In the genomic region with DNA sequence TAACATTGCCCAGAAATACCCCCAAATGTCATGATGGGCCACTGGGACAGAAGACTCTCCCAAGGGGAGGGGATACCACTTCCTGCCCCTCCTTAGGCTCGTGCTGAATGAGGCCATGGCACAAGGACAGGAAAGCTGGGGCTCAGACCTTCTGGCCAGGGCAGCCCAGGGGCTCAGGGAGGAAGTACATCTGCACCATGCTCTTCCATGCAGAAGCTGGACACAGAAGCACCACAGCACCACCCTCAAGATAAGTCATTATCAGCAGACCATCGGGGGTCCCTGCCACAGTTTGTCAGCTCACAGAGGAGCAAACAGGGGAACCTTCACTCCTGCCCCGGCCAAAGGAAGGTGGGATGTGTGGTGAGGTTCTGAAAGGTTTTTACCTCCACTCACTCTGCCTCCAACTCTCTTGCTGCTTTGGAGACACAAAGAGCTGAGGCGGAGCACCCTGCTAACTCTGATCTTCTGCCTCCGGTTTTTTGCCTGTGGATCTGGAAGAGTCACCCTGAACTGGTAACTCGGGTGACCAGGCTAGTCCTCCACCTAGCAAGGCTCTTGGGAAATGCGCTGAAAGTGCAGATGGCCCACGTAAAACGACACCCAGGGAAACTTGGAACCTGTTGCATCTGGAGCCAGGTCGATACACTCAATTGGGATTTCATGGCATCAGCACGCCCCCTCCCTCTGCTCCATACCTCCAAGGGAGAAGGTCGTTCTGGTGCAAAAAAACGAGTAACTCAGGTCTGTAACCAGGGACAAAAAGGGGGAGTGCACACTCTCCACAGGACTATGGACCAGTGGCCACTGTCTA, we compare ENCODE assay signal across 11 cellular contexts. TPM values are rescaled to one million over a fixed set of nuclear protein-coding genes. Genes with fewer than 3 reads are reported as not detected.
DNase-seq lines count a peak whose midpoint lies in the region; ATAC-seq and TF ChIP-seq lines count a peak whose summit lies in the region.
"Had no signal": no experiment of that assay in that cellular context is flagged by ENCODE, and none has a peak within 500 bp of the region (broad histone marks: within the 10 kb centered on the region; RNA-seq: fewer than 3 reads in every experiment).

No MANE protein-coding gene starts in this region.

- H3K4me1 ChIP-seq in smooth muscle cell (ENCODE audit: low read depth) = peaks cover 57% of the 10 kb centered on the region

- H3K27me3 ChIP-seq in smooth muscle cell (ENCODE audit: low read depth) (no peaks in the 10 kb centered on the region), dorsolateral prefrontal cortex (no peaks in the 10 kb centered on the region)

- no peak for TF ChIP-seq CTCF in smooth muscle cell (IDR thresholded peaks at IDR 0.05; ENCODE audit: borderline replicate concordance, insufficient read depth, poor library complexity, severe bottlenecking)
- no peak for TF ChIP-seq CTCF in dorsolateral prefrontal cortex (IDR thresholded peaks at IDR 0.05 in 54 of 56, conservative IDR thresholded peaks at IDR 0.05 in 2 of 56; ENCODE audit: low read depth in 1 of 56, partially characterized antibody in 56 of 56)

- peaks cover 37 to 39% of the 10 kb centered on the region in 2 donors for H3K4me1 Mint-ChIP-seq in effector memory CD8-positive, alpha-beta T cell (ENCODE audit: low read depth in 2 of 2)

- intact Hi-C loops in dorsolateral prefrontal cortex (cut with DNase I) = loop anchor here in 1 of 2 donors (5.0 to 10.0 kb wide), 2 partner anchors 33 to 64 kb away; a partner anchor contains a TSS

- peak overlapping the region; percentile 84 for H3K9ac ChIP-seq in smooth muscle cell (ENCODE audit: low read depth)

- ATAC-seq in effector memory CD8-positive, alpha-beta T cell (replicated peaks) = no peak

- H3F3A ChIP-seq in smooth muscle cell (ENCODE audit: low read depth) = peaks cover 21% of the 10 kb centered on the region

- peak overlapping the region; percentile 75 for H3K4me2 ChIP-seq in smooth muscle cell

- WGBS in smooth muscle cell (ENCODE audit: low lambda C conversion rate) = 76% methylated on average over 13 of the region's 13 CpGs

- no peak overlapping the region for H2AFZ ChIP-seq in smooth muscle cell (ENCODE audit: low read depth)

- no peaks in the 10 kb centered on the region for H3K9me3 ChIP-seq in smooth muscle cell (replicated peaks; ENCODE audit: low read depth)

- peak overlapping the region; percentile 65 to 71 for H3K4me3 Mint-ChIP-seq in effector memory CD8-positive, alpha-beta T cell

- H3K4me3 ChIP-seq in smooth muscle cell (no peak overlapping the region), dorsolateral prefrontal cortex (no peak overlapping the region)

- H3K36me3 Mint-ChIP-seq in effector memory CD8-positive, alpha-beta T cell (ENCODE audit: insufficient read depth) = peaks cover 3% of the 10 kb centered on the region

- no peaks in the 10 kb centered on the region for H4K20me1 ChIP-seq in smooth muscle cell (ENCODE audit: low read depth)

- peaks cover 5% of the 10 kb centered on the region for H3K79me2 ChIP-seq in smooth muscle cell (ENCODE audit: low read depth)

- H3K9me3 Mint-ChIP-seq in effector memory CD8-positive, alpha-beta T cell = no peaks in the 10 kb centered on the region

- peak overlapping the region; percentile 99 for H3K27ac ChIP-seq in smooth muscle cell (ENCODE audit: low read depth)
- H3K27ac ChIP-seq in dorsolateral prefrontal cortex = peak overlapping the region in 1 of 59 donors; percentile 70

- peak overlapping the region; percentile 80 to 91 for H3K27ac Mint-ChIP-seq in effector memory CD8-positive, alpha-beta T cell

- no peaks in the 10 kb centered on the region for H3K36me3 ChIP-seq in smooth muscle cell (ENCODE audit: low read depth)
- H3K36me3 ChIP-seq: WERI-Rb-1 had no signal

- peak; percentile 37 for DNase-seq in NK-92 treated with Interleukin-12 subunit alpha and Interleukin-12 subunit beta, amount 100 ng/mL, for 24 hours (lab: John Stamatoyannopoulos, UW)
- no peak for DNase-seq in NK-92 (lab: John Stamatoyannopoulos, UW; ENCODE audit: unreplicated experiment)
- DNase-seq in NCI-H69 (lab: John Stamatoyannopoulos, UW) = peak; percentile 65
- DNase-seq in effector memory CD8-positive, alpha-beta T cell = no peak
- no peak for DNase-seq in smooth muscle cell (lab: John Stamatoyannopoulos, UW; ENCODE audit: unreplicated experiment)
- no peak for DNase-seq in GF-D8 (lab: John Stamatoyannopoulos, UW)
- DNase-seq in dorsolateral prefrontal cortex = no peak
- DNase-seq in C1 segment of cervical spinal cord (lab: John Stamatoyannopoulos, UW) = no peak
- DNase-seq: NCI-H1092 treated with DMSO at 0.1 percent for 48 hours; stimulated activated CD4-positive, alpha-beta T cell treated with anti-CD3 and anti-CD28 coated beads, Interleukin-12 subunit alpha, Interleukin-12 subunit beta, amount 100 ng/mL, for 4 hours; WERI-Rb-1 had no signal

- no peaks in the 10 kb centered on the region for H3K27me3 Mint-ChIP-seq in effector memory CD8-positive, alpha-beta T cell

RNA-seq across cellular contexts. Expression of a gene that starts 8.3 kb away (rescaled TPM):
- total RNA-seq in smooth muscle cell (9.1 and 11.2 TPM in 2 replicates), dorsolateral prefrontal cortex (1 to 10 TPM in 117 of 120 experiments, under 1 TPM in 3; 0.89 to 7.2 (median 2.6) TPM)
- polyA plus RNA-seq in smooth muscle cell = 3.6 and 7.5 TPM in 2 replicates

Comparison
In these comparisons a context has a peak if more than half of its experiments do, and no peak if none do; other contexts are left out.
1. DNase-seq: peak in NK-92 treated with Interleukin-12 subunit alpha and Interleukin-12 subunit beta, amount 100 ng/mL, for 24 hours (single experiment) and NCI-H69 (single experiment); none in NK-92 (single experiment), effector memory CD8-positive, alpha-beta T cell (0 of 3), smooth muscle cell (single experiment), GF-D8 (single experiment), dorsolateral prefrontal cortex (0 of 10) and C1 segment of cervical spinal cord (0 of 14).